ENCODE assay signal across 24 cellular contexts in the genomic region with DNA sequence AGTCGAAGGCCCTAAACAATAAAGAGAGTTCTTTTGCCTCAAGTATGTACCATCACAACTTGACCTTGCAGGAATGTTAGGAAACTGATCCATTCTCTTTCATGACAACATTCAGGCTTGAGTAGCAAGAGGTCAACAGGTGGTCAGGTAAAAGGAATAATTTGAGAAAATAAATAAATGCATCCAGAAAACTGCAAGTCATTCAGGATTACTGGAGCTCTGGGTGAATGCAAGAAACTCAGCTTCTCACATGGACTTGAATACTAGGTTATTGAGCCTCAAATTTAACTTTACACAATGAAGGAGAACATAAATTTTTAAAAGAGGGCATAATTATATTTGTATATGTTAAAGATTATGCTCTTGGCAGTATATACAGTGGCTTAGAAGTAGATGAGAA.
"Had no signal": no experiment of that assay in that cellular context is flagged by ENCODE, and none has a peak within 500 bp of the region (broad histone marks: within the 10 kb centered on the region; RNA-seq: fewer than 3 reads in every experiment).

No MANE protein-coding gene starts in this region.

- H3K4me1 ChIP-seq: colonic mucosa, gastrocnemius medialis, heart right ventricle, left lung had no signal

- H3K9me3 ChIP-seq: colonic mucosa, esophagus squamous epithelium, gastrocnemius medialis, heart right ventricle, left lung, lower lobe of right lung, mucosa of descending colon had no signal

- H3K27ac ChIP-seq: colonic mucosa, epithelial cell of prostate, esophagus squamous epithelium, gastrocnemius medialis, heart right ventricle, left lung, lower lobe of right lung had no signal

- H3K27me3 ChIP-seq: colonic mucosa, esophagus squamous epithelium, gastrocnemius medialis, heart right ventricle, left lung had no signal

- DNase-seq: colonic mucosa; cortex of kidney; effector CD8-positive, alpha-beta T cell; effector memory CD8-positive, alpha-beta T cell; endodermal cell; erythroblast; esophagus squamous epithelium; foreskin fibroblast; foreskin melanocyte; gastrocnemius medialis; glutamatergic neuron; head of caudate nucleus; heart right ventricle; hippocampal formation; left cardiac atrium; left lung; left ventricle myocardium superior; lower lobe of right lung; mesenchymal stem cell; mucosa of descending colon had no signal

- FAIRE-seq: endometrium, islet of Langerhans had no signal

- H3K4me3 ChIP-seq: colonic mucosa, esophagus squamous epithelium, gastrocnemius medialis, heart right ventricle, left lung, lower lobe of right lung, mucosa of descending colon had no signal

- H3K36me3 ChIP-seq: colonic mucosa, esophagus squamous epithelium, left lung, lower lobe of right lung had no signal

- ATAC-seq: effector memory CD8-positive, alpha-beta T cell; esophagus mucosa; gastrocnemius medialis; heart right ventricle; left cardiac atrium; left lung; left ventricle myocardium superior; lower lobe of right lung; mucosa of descending colon had no signal
